ENCODE assay signal across 2 cellular contexts in genomic region chr3:8738639-8739038, GRCh38.
TF ChIP-seq lines count a peak whose summit lies in the region.

No MANE protein-coding gene starts in this region.

TF ChIP-seq in A549, 52 proteins besides CTCF, POLR2A, EP300 and RAD21:
- TF ChIP-seq MAFK (IDR thresholded peaks at IDR 0.05; ENCODE audit: partially characterized antibody) = no peak
- no peak for TF ChIP-seq JUNB (IDR thresholded peaks at IDR 0.05)
- TF ChIP-seq, protein P1, sequence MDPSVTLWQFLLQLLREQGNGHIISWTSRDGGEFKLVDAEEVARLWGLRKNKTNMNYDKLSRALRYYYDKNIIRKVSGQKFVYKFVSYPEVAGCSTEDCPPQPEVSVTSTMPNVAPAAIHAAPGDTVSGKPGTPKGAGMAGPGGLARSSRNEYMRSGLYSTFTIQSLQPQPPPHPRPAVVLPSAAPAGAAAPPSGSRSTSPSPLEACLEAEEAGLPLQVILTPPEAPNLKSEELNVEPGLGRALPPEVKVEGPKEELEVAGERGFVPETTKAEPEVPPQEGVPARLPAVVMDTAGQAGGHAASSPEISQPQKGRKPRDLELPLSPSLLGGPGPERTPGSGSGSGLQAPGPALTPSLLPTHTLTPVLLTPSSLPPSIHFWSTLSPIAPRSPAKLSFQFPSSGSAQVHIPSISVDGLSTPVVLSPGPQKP (IDR thresholded peaks at IDR 0.05; ENCODE audit: low read depth, low read length) = no peak
- no peak for TF ChIP-seq EHMT2 (IDR thresholded peaks at IDR 0.05; ENCODE audit: low read depth)
- TF ChIP-seq, protein P2, sequence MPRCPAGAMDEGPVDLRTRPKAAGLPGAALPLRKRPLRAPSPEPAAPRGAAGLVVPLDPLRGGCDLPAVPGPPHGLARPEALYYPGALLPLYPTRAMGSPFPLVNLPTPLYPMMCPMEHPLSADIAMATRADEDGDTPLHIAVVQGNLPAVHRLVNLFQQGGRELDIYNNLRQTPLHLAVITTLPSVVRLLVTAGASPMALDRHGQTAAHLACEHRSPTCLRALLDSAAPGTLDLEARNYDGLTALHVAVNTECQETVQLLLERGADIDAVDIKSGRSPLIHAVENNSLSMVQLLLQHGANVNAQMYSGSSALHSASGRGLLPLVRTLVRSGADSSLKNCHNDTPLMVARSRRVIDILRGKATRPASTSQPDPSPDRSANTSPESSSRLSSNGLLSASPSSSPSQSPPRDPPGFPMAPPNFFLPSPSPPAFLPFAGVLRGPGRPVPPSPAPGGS (IDR thresholded peaks at IDR 0.05) = no peak
- no peak for TF ChIP-seq HOXB13 (CRISPR knock-in tag; IDR thresholded peaks at IDR 0.05; ENCODE audit: low read depth)
- TF ChIP-seq ESRRA (IDR thresholded peaks at IDR 0.05; ENCODE audit: borderline replicate concordance, low read length) = no peak
- TF ChIP-seq MYC (IDR thresholded peaks at IDR 0.05; ENCODE audit: borderline replicate concordance, low read length) = no peak
- no peak for TF ChIP-seq CHD4 (IDR thresholded peaks at IDR 0.05; ENCODE audit: borderline replicate concordance)
- no peak for TF ChIP-seq ATOH8 (CRISPR knock-in tag; IDR thresholded peaks at IDR 0.05; ENCODE audit: low read depth)
- TF ChIP-seq ZNF302 (CRISPR knock-in tag; IDR thresholded peaks at IDR 0.05) = no peak
- TF ChIP-seq POLR2AphosphoS2 (conservative IDR thresholded peaks at IDR 0.05; ENCODE audit: low read length) = no peak
- TF ChIP-seq SMC3 (IDR thresholded peaks at IDR 0.05) = no peak
- no peak for TF ChIP-seq HEYL (CRISPR knock-in tag; IDR thresholded peaks at IDR 0.05)
- TF ChIP-seq PHF8 (IDR thresholded peaks at IDR 0.05; ENCODE audit: borderline replicate concordance, low read depth) = no peak
TF ChIP-seq in A549: peak in this region for 0.

TF ChIP-seq in IMR-90, 13 proteins besides CTCF, POLR2A, EP300 and RAD21:
- TF ChIP-seq MAZ (IDR thresholded peaks at IDR 0.05; ENCODE audit: borderline replicate concordance, low read depth, low read length) (no peak), BHLHE40 (IDR thresholded peaks at IDR 0.05; ENCODE audit: low read depth, low read length) (no peak), FOS (IDR thresholded peaks at IDR 0.05; ENCODE audit: low read depth, low read length) (no peak), MXI1 (IDR thresholded peaks at IDR 0.05; ENCODE audit: borderline replicate concordance, low read depth, low read length) (no peak), CHD1 (IDR thresholded peaks at IDR 0.05; ENCODE audit: low read depth, low read length) (no peak), USF2 (IDR thresholded peaks at IDR 0.05; ENCODE audit: low read depth, low read length) (no peak), MAFK (IDR thresholded peaks at IDR 0.05; ENCODE audit: low read depth, low read length) (no peak), CEBPB (IDR thresholded peaks at IDR 0.05; ENCODE audit: low read depth, low read length) (no peak), SMC3 (IDR thresholded peaks at IDR 0.05; ENCODE audit: low read depth, low read length) (no peak), NFE2L2 (IDR thresholded peaks at IDR 0.05; ENCODE audit: low read depth, low read length) (no peak), RFX5 (IDR thresholded peaks at IDR 0.05; ENCODE audit: low read depth, low read length) (no peak), RCOR1 (IDR thresholded peaks at IDR 0.05; ENCODE audit: insufficient replicate concordance, low read length) (no peak)
- TF ChIP-seq, protein P1 (IDR thresholded peaks at IDR 0.05; ENCODE audit: borderline replicate concordance, low read depth, low read length) = no peak
